Comparison of ENCODE assay signal across 9 cellular contexts in the genomic region with DNA sequence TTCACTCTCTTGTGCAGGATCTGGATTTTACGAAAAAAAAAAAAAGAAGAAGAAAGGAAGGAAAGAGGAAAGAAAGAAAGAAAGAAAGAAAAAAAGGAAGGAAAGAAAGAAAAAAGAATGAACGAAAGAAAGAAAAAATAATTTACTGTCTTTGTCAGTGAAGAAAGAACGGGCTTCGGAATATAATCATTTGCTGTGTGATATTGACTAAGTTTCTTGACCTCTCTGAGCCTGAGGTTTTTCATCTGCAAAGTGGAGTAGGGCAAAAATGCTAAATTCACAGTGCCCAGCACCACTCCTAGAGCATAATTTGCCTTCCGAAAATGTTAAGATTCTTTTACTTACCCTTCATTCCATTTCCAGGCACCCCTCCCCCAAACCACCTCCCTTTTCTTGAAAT. TPM values are rescaled to one million over a fixed set of nuclear protein-coding genes. Genes with fewer than 3 reads are reported as not detected.
DNase-seq lines count a peak whose midpoint lies in the region; ATAC-seq and TF ChIP-seq lines count a peak whose summit lies in the region.
"Had no signal": no experiment of that assay in that cellular context is flagged by ENCODE, and none has a peak within 500 bp of the region (broad histone marks: within the 10 kb centered on the region; RNA-seq: fewer than 3 reads in every experiment).

No MANE protein-coding gene starts in this region.

- no peak overlapping the region for H3K27ac ChIP-seq in naive thymus-derived CD4-positive, alpha-beta T cell (ENCODE audit: low read depth, low read length)

- H3K4me1 Mint-ChIP-seq in IgD-negative memory B cell: peaks cover 28 to 36% (median 35%) of the 10 kb centered on the region in 3 donors
- H3K4me1 Mint-ChIP-seq in central memory CD8-positive, alpha-beta T cell: peaks cover 54% of the 10 kb centered on the region
- peaks cover 30 to 58% (median 50%) of the 10 kb centered on the region in 7 donors for H3K4me1 Mint-ChIP-seq in naive thymus-derived CD4-positive, alpha-beta T cell

- no peak for TF ChIP-seq CTCF in AG09309 (IDR thresholded peaks at IDR 0.05; ENCODE audit: control insufficient read depth, insufficient read depth, low read depth, low read length, missing control alignments)

- POLR2A ChIA-PET in naive thymus-derived CD4-positive, alpha-beta T cell (lab: Charles Lee): no interaction called here

- CTCF ChIA-PET in naive thymus-derived CD4-positive, alpha-beta T cell (lab: Charles Lee): no interaction called here

- no peaks in the 10 kb centered on the region for H3K9me3 Mint-ChIP-seq in IgD-negative memory B cell
- H3K9me3 Mint-ChIP-seq in central memory CD8-positive, alpha-beta T cell: no peaks in the 10 kb centered on the region
- peaks cover 0 to 11% (median 0%) of the 10 kb centered on the region in 11 donors for H3K9me3 Mint-ChIP-seq in naive thymus-derived CD4-positive, alpha-beta T cell

- peaks cover 16% of the 10 kb centered on the region for H3K27me3 Mint-ChIP-seq in IgD-negative memory B cell
- H3K27me3 Mint-ChIP-seq in central memory CD8-positive, alpha-beta T cell: peaks cover 38% of the 10 kb centered on the region
- peaks cover 25 to 43% (median 30%) of the 10 kb centered on the region in 5 donors for H3K27me3 Mint-ChIP-seq in naive thymus-derived CD4-positive, alpha-beta T cell

- no peak for ATAC-seq in central memory CD8-positive, alpha-beta T cell (replicated peaks; ENCODE audit: extremely low read depth, poor library complexity, severe bottlenecking)
- ATAC-seq in naive thymus-derived CD4-positive, alpha-beta T cell: no peak
- no peak for ATAC-seq in HG03175 (IDR thresholded peaks at IDR 0.05; ENCODE audit: unreplicated experiment)

- H3K36me3 Mint-ChIP-seq in IgD-negative memory B cell: no peaks in the 10 kb centered on the region
- H3K36me3 Mint-ChIP-seq in central memory CD8-positive, alpha-beta T cell (ENCODE audit: insufficient read depth): peaks cover 14% of the 10 kb centered on the region
- peaks cover 0 to 6% (median 0%) of the 10 kb centered on the region in 5 donors for H3K36me3 Mint-ChIP-seq in naive thymus-derived CD4-positive, alpha-beta T cell

- H3K27ac Mint-ChIP-seq in IgD-negative memory B cell: peak overlapping the region in 2 of 3 donors; percentile 83 to 89
- peak overlapping the region; percentile 46 for H3K27ac Mint-ChIP-seq in central memory CD8-positive, alpha-beta T cell (ENCODE audit: low read depth)
- H3K27ac Mint-ChIP-seq in naive thymus-derived CD4-positive, alpha-beta T cell: peak overlapping the region in 1 of 9 donors; percentile 29

- no peaks in the 10 kb centered on the region for H3K9me3 ChIP-seq in naive thymus-derived CD4-positive, alpha-beta T cell (ENCODE audit: control insufficient read depth in 2 of 3, low read length in 3 of 3)

- H3K27me3 ChIP-seq in naive thymus-derived CD4-positive, alpha-beta T cell (ENCODE audit: control insufficient read depth in 2 of 2, insufficient read depth in 2 of 2, low read length in 2 of 2): peaks cover 4 to 5% of the 10 kb centered on the region in 2 donors

- H3K4me3 Mint-ChIP-seq in IgD-negative memory B cell: peak overlapping the region; percentile 72 to 91 (median 84)
- peak overlapping the region; percentile 59 for H3K4me3 Mint-ChIP-seq in central memory CD8-positive, alpha-beta T cell
- peak overlapping the region; percentile 18 to 94 (median 66) for H3K4me3 Mint-ChIP-seq in naive thymus-derived CD4-positive, alpha-beta T cell

- peaks cover 36 to 45% of the 10 kb centered on the region in 2 donors for H3K4me1 ChIP-seq in naive thymus-derived CD4-positive, alpha-beta T cell (ENCODE audit: control insufficient read depth in 2 of 2, insufficient read depth in 2 of 2, low read length in 2 of 2)

- intact Hi-C loops in naive thymus-derived CD4-positive, alpha-beta T cell (cut with micrococcal nuclease): no loop called here

- H3K4me3 ChIP-seq in AG09309 (ENCODE audit: control insufficient read depth, low read depth, low read length): peak overlapping the region; percentile 69
- H3K4me3 ChIP-seq in naive thymus-derived CD4-positive, alpha-beta T cell (ENCODE audit: low read length): peak overlapping the region; percentile 27

- H3K36me3 ChIP-seq in naive thymus-derived CD4-positive, alpha-beta T cell (ENCODE audit: control insufficient read depth in 2 of 3, insufficient read depth in 3 of 3, low read length in 3 of 3): no peaks in the 10 kb centered on the region

- no peak for DNase-seq in AG09309 (ENCODE audit: low read depth)
- DNase-seq in central memory CD8-positive, alpha-beta T cell (ENCODE audit: low spot score in 2 of 2): no peak
- no peak for DNase-seq in naive thymus-derived CD4-positive, alpha-beta T cell
- no peak for DNase-seq in AML-193 (lab: John Stamatoyannopoulos, UW)
- DNase-seq in activated effector memory CD4-positive, alpha-beta T cell treated with Interleukin-2 at 50 U/mL for 16 hours: no peak
- no peak for DNase-seq in NK-92 (lab: John Stamatoyannopoulos, UW; ENCODE audit: unreplicated experiment)
- DNase-seq: activated CD4-positive, CD25-positive, alpha-beta regulatory T cell had no signal

RNA-seq across cellular contexts. Expression of gene CCR10, which starts 0.3 kb away (rescaled TPM):
- polyA plus RNA-seq in IgD-negative memory B cell: 2.1 TPM
- total RNA-seq in naive thymus-derived CD4-positive, alpha-beta T cell: 1 to 10 TPM in 2 of 5 experiments, under 1 TPM in 3; 0.56 to 1.7 (median 0.67) TPM
- under 1 TPM; 0.22 to 0.44 TPM for polyA plus RNA-seq in naive thymus-derived CD4-positive, alpha-beta T cell

RNA-seq across cellular contexts. Expression of gene CNTNAP1, which starts 0.4 kb away (rescaled TPM):
- polyA plus RNA-seq in IgD-negative memory B cell: 1.1 TPM
- total RNA-seq in naive thymus-derived CD4-positive, alpha-beta T cell: 1 to 10 TPM in 4 of 5 experiments, under 1 TPM in 1; 0.92 to 2.4 (median 2.1) TPM
- polyA plus RNA-seq in naive thymus-derived CD4-positive, alpha-beta T cell: under 1 TPM; 0.04 to 0.86 TPM

RNA-seq across cellular contexts. Expression of gene PLEKHH3, which starts 5.2 kb away (rescaled TPM):
- polyA plus RNA-seq in IgD-negative memory B cell: 1.1 TPM
- total RNA-seq in naive thymus-derived CD4-positive, alpha-beta T cell: 1 to 10 TPM in 2 of 5 experiments, under 1 TPM in 1, not detected in 2; 0.89 to 1.6 (median 1.1) TPM
- not detected for polyA plus RNA-seq in naive thymus-derived CD4-positive, alpha-beta T cell

RNA-seq across cellular contexts. Expression of gene TUBG2, which starts 22.9 kb away (rescaled TPM):
- 2.5 TPM for polyA plus RNA-seq in IgD-negative memory B cell
- total RNA-seq in naive thymus-derived CD4-positive, alpha-beta T cell: 10 to 100 TPM in 4 of 5 experiments, 1 to 10 TPM in 1; 9.0 to 20.3 (median 15.3) TPM
- 1 to 10 TPM; 4.9 to 8.7 TPM for polyA plus RNA-seq in naive thymus-derived CD4-positive, alpha-beta T cell
